In genomic region chr9:75190762-75191161, GRCh38 we compare ENCODE assay signal across 22 cellular contexts.
"Had no signal": no experiment of that assay in that cellular context is flagged by ENCODE, and none has a peak within 500 bp of the region (broad histone marks: within the 10 kb centered on the region; RNA-seq: fewer than 3 reads in every experiment).

No MANE protein-coding gene starts in this region.

- H3K27me3 Mint-ChIP-seq: dendritic cell treated with granulocyte-macrophage colony-stimulating factor and Interleukin-4, amounts not matched to agents 40 ng/mL and 50 ng/mL, for 4 days; natural killer cell treated with Interleukin-12 subunit alpha and Interleukin-12 subunit beta and Interleukin-15 and Interleukin-18, amount 100 ng/mL, for 72 hours had no signal

- H3K36me3 Mint-ChIP-seq: activated naive CD4-positive, alpha-beta T cell treated with anti-CD3 and anti-CD28 coated beads, Interleukin-2, amount 50 U/mL, for 72 hours; mesothelial cell of epicardium; natural killer cell treated with Interleukin-12 subunit alpha and Interleukin-12 subunit beta and Interleukin-15 and Interleukin-18, amount 100 ng/mL, for 72 hours had no signal

- H3K27ac ChIP-seq: gastrocnemius medialis, sigmoid colon, spleen, thoracic aorta, upper lobe of left lung, WERI-Rb-1 had no signal

- ATAC-seq: esophagus mucosa; gastrocnemius medialis; natural killer cell treated with Interleukin-12 subunit alpha and Interleukin-12 subunit beta and Interleukin-15 and Interleukin-18, amount 100 ng/mL, for 72 hours; stimulated activated naive B cell treated with anti-CD40 and anti-IgM and Interleukin-4, amounts not matched to agents 10 μg/mL and 1 μg/mL and 100 μg/mL, for 72 hours had no signal

- DNase-seq: activated CD4-positive, alpha-beta T cell treated with anti-CD3 and anti-CD28 coated beads for 1 hour; activated CD8-positive, alpha-beta memory T cell treated with anti-CD3 and anti-CD28 coated beads for 24 hours; activated CD8-positive, alpha-beta memory T cell treated with anti-CD3 and anti-CD28 coated beads, Interleukin-2, amount 50 U/mL, for 48 hours; activated effector memory CD4-positive, alpha-beta T cell treated with anti-CD3 and anti-CD28 coated beads, Interleukin-2, amount 50 U/mL, for 16 hours; activated T-cell treated with anti-CD3 and anti-CD28 coated beads, Interleukin-2, amount 50 U/mL, for 48 hours; amniotic stem cell; effector CD8-positive, alpha-beta T cell; gastrocnemius medialis; head of caudate nucleus; sigmoid colon; spleen; stimulated activated CD4-positive, alpha-beta T cell treated with anti-CD3 and anti-CD28 coated beads, Interleukin-4, amount 100 ng/mL, for 4 hours; stimulated activated naive B cell treated with anti-CD40 and anti-IgM and Interleukin-4, amounts not matched to agents 10 μg/mL and 1 μg/mL and 100 μg/mL, for 72 hours; upper lobe of left lung; WERI-Rb-1 had no signal

- H3K4me1 ChIP-seq: gastrocnemius medialis, sigmoid colon had no signal

- H3K4me1 Mint-ChIP-seq: stimulated activated naive B cell treated with anti-CD40 and anti-IgM and Interleukin-4, amounts not matched to agents 10 μg/mL and 1 μg/mL and 100 μg/mL, for 72 hours had no signal

- H3K4me3 Mint-ChIP-seq: dendritic cell treated with granulocyte-macrophage colony-stimulating factor and Interleukin-4, amounts not matched to agents 40 ng/mL and 50 ng/mL, for 4 days; mesothelial cell of epicardium; natural killer cell treated with Interleukin-12 subunit alpha and Interleukin-12 subunit beta and Interleukin-15 and Interleukin-18, amount 100 ng/mL, for 72 hours; stimulated activated naive B cell treated with anti-CD40 and anti-IgM and Interleukin-4, amounts not matched to agents 10 μg/mL and 1 μg/mL and 100 μg/mL, for 72 hours had no signal

- H3K4me3 ChIP-seq: gastrocnemius medialis, lung, sigmoid colon, spleen, thoracic aorta, upper lobe of left lung had no signal

- H3K27ac Mint-ChIP-seq: activated naive CD4-positive, alpha-beta T cell treated with anti-CD3 and anti-CD28 coated beads, Interleukin-2, amount 50 U/mL, for 72 hours; dendritic cell treated with granulocyte-macrophage colony-stimulating factor and Interleukin-4, amounts not matched to agents 40 ng/mL and 50 ng/mL, for 4 days; mesothelial cell of epicardium; natural killer cell treated with Interleukin-12 subunit alpha and Interleukin-12 subunit beta and Interleukin-15 and Interleukin-18, amount 100 ng/mL, for 72 hours; stimulated activated naive B cell treated with anti-CD40 and anti-IgM and Interleukin-4, amounts not matched to agents 10 μg/mL and 1 μg/mL and 100 μg/mL, for 72 hours had no signal

- H3K9me3 ChIP-seq: gastrocnemius medialis, sigmoid colon, spleen, thoracic aorta, upper lobe of left lung had no signal

- H3K9me3 Mint-ChIP-seq: activated naive CD4-positive, alpha-beta T cell treated with anti-CD3 and anti-CD28 coated beads, Interleukin-2, amount 50 U/mL, for 72 hours; dendritic cell treated with granulocyte-macrophage colony-stimulating factor and Interleukin-4, amounts not matched to agents 40 ng/mL and 50 ng/mL, for 4 days; mesothelial cell of epicardium; natural killer cell treated with Interleukin-12 subunit alpha and Interleukin-12 subunit beta and Interleukin-15 and Interleukin-18, amount 100 ng/mL, for 72 hours; stimulated activated naive B cell treated with anti-CD40 and anti-IgM and Interleukin-4, amounts not matched to agents 10 μg/mL and 1 μg/mL and 100 μg/mL, for 72 hours had no signal

- H3K36me3 ChIP-seq: gastrocnemius medialis, sigmoid colon, spleen, thoracic aorta, upper lobe of left lung, WERI-Rb-1 had no signal

- H3K27me3 ChIP-seq: gastrocnemius medialis, sigmoid colon, spleen, upper lobe of left lung had no signal
